In the genomic region with DNA sequence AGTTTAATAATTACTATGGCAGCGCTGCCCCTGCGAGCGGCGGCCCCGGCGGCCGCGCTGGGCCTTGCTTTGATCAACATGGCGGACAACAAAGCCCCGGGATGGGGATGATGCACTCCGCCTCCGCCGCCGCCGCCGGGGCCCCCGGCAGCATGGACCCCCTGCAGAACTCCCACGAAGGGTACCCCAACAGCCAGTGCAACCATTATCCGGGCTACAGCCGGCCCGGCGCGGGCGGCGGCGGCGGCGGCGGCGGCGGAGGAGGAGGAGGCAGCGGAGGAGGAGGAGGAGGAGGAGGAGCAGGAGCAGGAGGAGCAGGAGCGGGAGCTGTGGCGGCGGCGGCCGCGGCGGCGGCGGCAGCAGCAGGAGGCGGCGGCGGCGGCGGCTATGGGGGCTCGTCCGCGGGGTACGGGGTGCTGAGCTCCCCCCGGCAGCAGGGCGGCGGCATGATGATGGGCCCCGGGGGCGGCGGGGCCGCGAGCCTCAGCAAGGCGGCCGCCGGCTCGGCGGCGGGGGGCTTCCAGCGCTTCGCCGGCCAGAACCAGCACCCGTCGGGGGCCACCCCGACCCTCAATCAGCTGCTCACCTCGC, we compare ENCODE assay signal across 8 cellular contexts. TPM values are rescaled to one million over a fixed set of nuclear protein-coding genes. Genes with fewer than 3 reads are reported as not detected.
DNase-seq lines count a peak whose midpoint lies in the region; ATAC-seq and TF ChIP-seq lines count a peak whose summit lies in the region.

No MANE protein-coding gene starts in this region.

- intact Hi-C loops in tibial artery (cut with DNase I; ENCODE audit: low total_unique reads), result loop anchor here (5.0 to 10.0 kb wide), 2 partner anchors 244 to 406 kb away; no protein-coding TSS in a partner anchor

- H3K4me1 ChIP-seq in osteoblast (ENCODE audit: insufficient read depth, low read length), result peaks cover 53% of the 10 kb centered on the region
- peaks cover 5 to 49% (median 29%) of the 10 kb centered on the region in 4 donors for H3K4me1 ChIP-seq in tibial artery

- CTCF ChIA-PET in AG04450 (lab: Charles Lee), result interaction anchor here (0.6 to 0.7 kb wide), 2 partner anchors 188 to 190 kb away, joined by 3 read pairs; no protein-coding TSS in a partner anchor

- H3K4me2 ChIP-seq in osteoblast (ENCODE audit: insufficient read depth, low read length), result peak overlapping the region; percentile 100

- TF ChIP-seq CTCF in AG04450 (IDR thresholded peaks at IDR 0.05; ENCODE audit: low read depth, low read length) (no peak), osteoblast (IDR thresholded peaks at IDR 0.05; ENCODE audit: extremely low read depth, low read depth, low read length) (no peak), tibial artery (IDR thresholded peaks at IDR 0.05) (no peak)

- H3K79me2 ChIP-seq in osteoblast (ENCODE audit: insufficient read depth, low read length), result peaks cover 63% of the 10 kb centered on the region

- DNase-seq in AG04450 (ENCODE audit: low read depth, low spot score) (no peak), OCI-M1 (lab: John Stamatoyannopoulos, UW) (peak; percentile 77), globus pallidus (ENCODE audit: low spot score) (peak; percentile 41), osteoblast (ENCODE audit: insufficient read length, low spot score, missing footprints) (peak; percentile 90), tibial artery (peak; percentile 54 to 84), A172 (ENCODE audit: low spot score) (no peak)
- DNase-seq in activated effector memory CD4-positive, alpha-beta T cell treated with Interleukin-2 at 50 U/mL for 16 hours, result peak; percentile 42

- POLR2A ChIA-PET in AG04450 (lab: Yijun Ruan, JAX), result interaction anchor here (0.6 to 2.0 kb wide), 3 partner anchors 92 to 290 kb away, joined by 3 to 9 read pairs (median 5); no protein-coding TSS in a partner anchor

- H3K4me3 ChIP-seq in AG04450 (ENCODE audit: low read depth, low read length), result peak overlapping the region; percentile 89
- H3K4me3 ChIP-seq in osteoblast (ENCODE audit: insufficient read depth, low read length), result peak overlapping the region; percentile 90
- H3K4me3 ChIP-seq in tibial artery, result peak overlapping the region; percentile 86 to 96

- H3K27me3 ChIP-seq in AG04450 (ENCODE audit: control insufficient read depth, insufficient read depth, low read length), result no peaks in the 10 kb centered on the region
- no peaks in the 10 kb centered on the region for H3K27me3 ChIP-seq in osteoblast (ENCODE audit: insufficient read depth, low read length)
- no peaks in the 10 kb centered on the region for H3K27me3 ChIP-seq in tibial artery

- no peaks in the 10 kb centered on the region for H3K36me3 ChIP-seq in osteoblast (ENCODE audit: insufficient read depth, low read length)
- H3K36me3 ChIP-seq in tibial artery, result no peaks in the 10 kb centered on the region

- no peak overlapping the region for H2AFZ ChIP-seq in osteoblast (ENCODE audit: low read length)

- H3K27ac ChIP-seq in AG04450 (ENCODE audit: low read depth, low read length), result peak overlapping the region; percentile 47
- H3K27ac ChIP-seq in osteoblast (ENCODE audit: low read depth, low read length), result peak overlapping the region; percentile 46
- H3K27ac ChIP-seq in tibial artery, result peak overlapping the region; percentile 96 to 98

- no peaks in the 10 kb centered on the region for H3K9me3 ChIP-seq in AG04450 (ENCODE audit: control insufficient read depth, insufficient read depth, low read length)
- no peaks in the 10 kb centered on the region for H3K9me3 ChIP-seq in osteoblast (ENCODE audit: low read depth, low read length)
- H3K9me3 ChIP-seq in tibial artery, result no peaks in the 10 kb centered on the region

- ATAC-seq in GM21528 (IDR thresholded peaks at IDR 0.05; ENCODE audit: low FRiP score, unreplicated experiment), result peak; percentile 3

- peaks cover 16% of the 10 kb centered on the region for H4K20me1 ChIP-seq in osteoblast (ENCODE audit: insufficient read depth, low read length)

RNA-seq across cellular contexts. Expression of a gene that starts 1.5 kb away (rescaled TPM):
- polyA plus RNA-seq in AG04450 (2011; rRNA removed), result 19.2 and 21.2 TPM in 2 replicates
- polyA minus RNA-seq in AG04450 (2011; rRNA and poly(A)+ RNA removed), result 116 and 133 TPM in 2 replicates
- total RNA-seq in osteoblast, result 55.0 and 64.2 TPM in 2 replicates
- 13.8 and 14.4 TPM in 2 replicates for total RNA-seq in A172 (2014; rRNA removed; shearing (Covaris generic))

Comparison
In these comparisons a context has a peak if more than half of its experiments do, and no peak if none do; other contexts are left out.
1. DNase-seq: peak in OCI-M1 (single experiment), activated effector memory CD4-positive, alpha-beta T cell treated with Interleukin-2 at 50 U/mL for 16 hours (single experiment), globus pallidus (single experiment), osteoblast (single experiment) and tibial artery (2 of 2); none in AG04450 (single experiment) and A172 (single experiment).
2. H3K27ac ChIP-seq: peak in every context shown above with its lines; median percentile 97 in tibial artery; 47 in AG04450; 46 in osteoblast.
3. Peak in every context shown above with its lines, with median percentiles within 50 percentile points of each other: H3K4me3 ChIP-seq.